Comparison of ENCODE assay signal across 9 cellular contexts in genomic region chr14:77457115-77457521, GRCh38. TPM values are rescaled to one million over a fixed set of nuclear protein-coding genes. Genes with fewer than 3 reads are reported as not detected.
A peak's percentile ranks its signal among the peaks of the same experiment; 100 is the strongest.
DNase-seq lines count a peak whose midpoint lies in the region; ATAC-seq and TF ChIP-seq lines count a peak whose summit lies in the region.
"Had no signal": no experiment of that assay in that cellular context is flagged by ENCODE, and none has a peak within 500 bp of the region (broad histone marks: within the 10 kb centered on the region; RNA-seq: fewer than 3 reads in every experiment).

No MANE protein-coding gene starts in this region.

- H3K79me2 ChIP-seq in parathyroid adenoma, result peaks cover 38% of the 10 kb centered on the region

- H2AFZ ChIP-seq in parathyroid adenoma, result peak overlapping the region; percentile 98

- peak overlapping the region; percentile 75 for H3K9ac ChIP-seq in parathyroid adenoma

- DNase-seq in CD14-positive monocyte (ENCODE audit: low spot score), result no peak
- no peak for DNase-seq in epithelial cell of proximal tubule (ENCODE audit: low read depth)
- DNase-seq in kidney glomerular epithelial cell (lab: John Stamatoyannopoulos, UW), result no peak
- DNase-seq in NCI-H82 (lab: John Stamatoyannopoulos, UW), result no peak

- peaks cover 25% of the 10 kb centered on the region for H3K4me1 Mint-ChIP-seq in CD14-positive monocyte

- H3K27ac ChIP-seq in parathyroid adenoma, result peak overlapping the region; percentile 94

- peaks cover 0 to 2% (median 0%) of the 10 kb centered on the region in 7 donors for H3K9me3 Mint-ChIP-seq in CD14-positive monocyte

- H3K4me2 ChIP-seq in parathyroid adenoma (ENCODE audit: low read length), result peak overlapping the region; percentile 51

- ATAC-seq in GM21737 (IDR thresholded peaks at IDR 0.05; ENCODE audit: unreplicated experiment) (peak; percentile 7), HG03135 (IDR thresholded peaks at IDR 0.05; ENCODE audit: unreplicated experiment) (no peak)

- H3K9me3 ChIP-seq in parathyroid adenoma (ENCODE audit: control insufficient read depth, low read length), result no peaks in the 10 kb centered on the region

- intact Hi-C loops in CD14-positive monocyte (cut with micrococcal nuclease), result loop anchor here (2.0 to 5.0 kb wide), 5 partner anchors 80 to 304 kb away; partner anchors contain the start of genes GSTZ1 (in 2 of the 2), POMT2 (in 2 of the 2), SAMD15 (in 2 of the 2) and TMED8 (in 2 of the 2)

- no peak for TF ChIP-seq CTCF in CD14-positive monocyte (IDR thresholded peaks at IDR 0.05)
- no peak for TF ChIP-seq CTCF in epithelial cell of proximal tubule (conservative IDR thresholded peaks at IDR 0.05; ENCODE audit: low read depth, low read length)
- TF ChIP-seq CTCF in parathyroid adenoma (IDR thresholded peaks at IDR 0.05), result no peak

- peak overlapping the region; percentile 100 for H3K4me3 Mint-ChIP-seq in CD14-positive monocyte

- H3K4me1 ChIP-seq in parathyroid adenoma, result peaks cover 14% of the 10 kb centered on the region

- TF ChIP-seq POLR2A in Raji (IDR thresholded peaks at IDR 0.05; ENCODE audit: insufficient read depth, low read depth, low read length), result peak; percentile 95; the same call in 1 of the 2 replicates

- H3K27ac Mint-ChIP-seq in CD14-positive monocyte, result peak overlapping the region; percentile 92 to 100 (median 95)

- H3K36me3 ChIP-seq in parathyroid adenoma (ENCODE audit: control insufficient read depth, insufficient read depth, low read length), result no peaks in the 10 kb centered on the region

- H3K27me3 ChIP-seq in parathyroid adenoma (ENCODE audit: control insufficient read depth, insufficient read depth, low read length), result no peaks in the 10 kb centered on the region

- no peaks in the 10 kb centered on the region for H3K27me3 Mint-ChIP-seq in CD14-positive monocyte (ENCODE audit: low read depth in 3 of 3)

- peak overlapping the region; percentile 81 for H3K4me3 ChIP-seq in epithelial cell of proximal tubule (ENCODE audit: low read depth, low read length)
- peak overlapping the region; percentile 99 for H3K4me3 ChIP-seq in parathyroid adenoma (ENCODE audit: low read depth, low read length)

- H3K36me3 Mint-ChIP-seq in CD14-positive monocyte, result peaks cover 33 to 41% of the 10 kb centered on the region in 2 donors

RNA-seq across cellular contexts. Expression of gene VIPAS39, which starts 0.3 kb away (rescaled TPM):
- 10 to 100 TPM in 1 of 2 donors, 1 to 10 TPM in 1; 8.1 to 10.8 TPM for polyA plus RNA-seq in CD14-positive monocyte
- 13.2 and 17.8 TPM in 2 replicates for total RNA-seq in epithelial cell of proximal tubule

RNA-seq across cellular contexts. Expression of gene AHSA1, which starts 0.8 kb away (rescaled TPM):
- 10 to 100 TPM; 59.5 to 71.5 TPM for polyA plus RNA-seq in CD14-positive monocyte
- 122 and 211 TPM in 2 replicates for total RNA-seq in epithelial cell of proximal tubule

RNA-seq across cellular contexts. Expression of gene NOXRED1, which starts 33.8 kb away (rescaled TPM):
- not detected for polyA plus RNA-seq in CD14-positive monocyte
- total RNA-seq in epithelial cell of proximal tubule, result not detected in 2 replicates
- total RNA-seq: RPMI7951 had no signal

RNA-seq across cellular contexts. Expression of gene ISM2, which starts 41.5 kb away (rescaled TPM):
- polyA plus RNA-seq in CD14-positive monocyte, result not detected
- total RNA-seq in epithelial cell of proximal tubule, result 0.75 TPM in 1 of 2 replicates, not detected in the other
